In genomic region chr11:83914995-83915394, GRCh38 we compare ENCODE assay signal across 24 cellular contexts.
"Had no signal": no experiment of that assay in that cellular context is flagged by ENCODE, and none has a peak within 500 bp of the region (broad histone marks: within the 10 kb centered on the region; RNA-seq: fewer than 3 reads in every experiment).

No MANE protein-coding gene starts in this region.

- H3K9me3 ChIP-seq: neutrophil, pancreas, psoas muscle, right lobe of liver, sigmoid colon, stomach, thoracic aorta, thyroid gland, tibial nerve, upper lobe of left lung, vagina had no signal

- H3K4me1 ChIP-seq: pancreas, psoas muscle, sigmoid colon, stomach, thyroid gland, tibial nerve, upper lobe of left lung, vagina had no signal

- ATAC-seq: naive thymus-derived CD8-positive, alpha-beta T cell; natural killer cell treated with Interleukin-12 subunit alpha and Interleukin-12 subunit beta and Interleukin-15 and Interleukin-18, amount 100 ng/mL, for 72 hours; pancreas; psoas muscle; right lobe of liver; stimulated activated effector memory CD8-positive, alpha-beta T cell treated with anti-CD3 and anti-CD28 coated beads, Interleukin-12 subunit alpha, Interleukin-12 subunit beta, amount 100 ng/mL, for 72 hours; stimulated activated naive B cell treated with anti-CD40 and anti-IgM and Interleukin-4, amounts not matched to agents 10 μg/mL and 1 μg/mL and 100 μg/mL, for 72 hours had no signal

- H3K27me3 ChIP-seq: neutrophil, right lobe of liver, sigmoid colon, stomach, thyroid gland, tibial nerve, upper lobe of left lung, vagina had no signal

- H3K4me3 ChIP-seq: pancreas, psoas muscle, right lobe of liver, sigmoid colon, stomach, thoracic aorta, thyroid gland, tibial nerve, upper lobe of left lung, vagina had no signal

- H3K36me3 ChIP-seq: neutrophil, pancreas, right lobe of liver, sigmoid colon, stomach, thoracic aorta, thyroid gland, tibial nerve, upper lobe of left lung, vagina had no signal

- DNase-seq: naive thymus-derived CD8-positive, alpha-beta T cell; nephron progenitor cell; nucleus accumbens; pancreas; psoas muscle; right lobe of liver; sigmoid colon; small intestine; stimulated activated CD4-positive, alpha-beta T cell treated with anti-CD3 and anti-CD28 coated beads, Interleukin-15, amount 100 ng/mL, for 24 hours; stimulated activated CD4-positive, alpha-beta T cell treated with anti-CD3 and anti-CD28 coated beads, Interleukin-2, amount 100 ng/mL, for 24 hours; stimulated activated CD4-positive, alpha-beta T cell treated with anti-CD3 and anti-CD28 coated beads, Interleukin-2, amount 100 ng/mL, for 48 hours; stimulated activated CD4-positive, alpha-beta T cell treated with anti-CD3 and anti-CD28 coated beads, Interleukin-4, amount 100 ng/mL, for 24 hours; stimulated activated naive B cell treated with anti-CD40 and anti-IgM and Interleukin-4, amounts not matched to agents 10 μg/mL and 1 μg/mL and 100 μg/mL, for 72 hours; stimulated activated naive CD4-positive, alpha-beta T cell treated with Interleukin-2 at 50 U/mL for 16 hours; stomach; thyroid gland; trophoblast cell; upper lobe of left lung had no signal

- H3K27ac ChIP-seq: neutrophil, pancreas, psoas muscle, right lobe of liver, sigmoid colon, stomach, thoracic aorta, thyroid gland, tibial nerve, upper lobe of left lung, vagina had no signal
